20 cellular contexts compared by ENCODE assay signal in the genomic region with DNA sequence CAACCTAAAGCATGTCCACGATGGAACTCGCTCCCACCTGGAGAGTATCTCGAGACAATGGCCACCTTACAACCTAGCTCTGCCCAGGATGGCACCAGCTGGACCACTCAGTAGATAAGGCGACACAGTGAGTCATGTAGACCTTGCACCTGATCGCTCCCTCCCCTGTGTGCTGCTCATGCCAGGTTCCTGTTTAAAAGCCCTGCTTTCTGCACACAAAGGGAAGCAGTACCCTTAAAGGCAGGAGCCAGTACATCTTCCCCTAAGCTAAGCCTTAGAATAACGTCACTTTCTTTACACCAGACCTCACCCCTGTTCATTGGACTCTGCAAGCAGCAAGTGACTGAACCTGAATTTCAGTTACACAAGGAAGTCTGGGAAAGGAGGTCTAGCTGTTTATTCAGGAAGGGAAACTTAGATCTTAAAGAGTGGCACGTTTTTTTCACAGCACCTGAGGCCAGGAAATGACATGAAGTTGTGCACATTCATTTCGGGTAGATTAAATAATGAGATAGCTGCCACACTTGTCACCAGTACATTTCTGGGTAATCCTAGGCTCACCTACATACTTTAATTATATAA.
DNase-seq lines count a peak whose midpoint lies in the region; ATAC-seq, FAIRE-seq and TF ChIP-seq lines count a peak whose summit lies in the region.
"Had no signal": no experiment of that assay in that cellular context is flagged by ENCODE, and none has a peak within 500 bp of the region (broad histone marks: within the 10 kb centered on the region; RNA-seq: fewer than 3 reads in every experiment).

No MANE protein-coding gene starts in this region.

- TF ChIP-seq CTCF in bronchial epithelial cell (IDR thresholded peaks at IDR 0.05; ENCODE audit: insufficient read depth, low read length, severe bottlenecking) (no peak), type B pancreatic cell (conservative IDR thresholded peaks at IDR 0.05) (no peak)

- peaks cover 18% of the 10 kb centered on the region for H3K27me3 Mint-ChIP-seq in stimulated activated naive CD8-positive, alpha-beta T cell treated with anti-CD3 and anti-CD28 coated beads, Interleukin-15, Interleukin-2, amounts not matched to agents 100 ng/mL and 50 ng/mL, for 24 hours
- no peaks in the 10 kb centered on the region for H3K27me3 Mint-ChIP-seq in type B pancreatic cell

- no peak overlapping the region for H3K4me3 Mint-ChIP-seq in stimulated activated naive CD8-positive, alpha-beta T cell treated with anti-CD3 and anti-CD28 coated beads, Interleukin-15, Interleukin-2, amounts not matched to agents 100 ng/mL and 50 ng/mL, for 24 hours
- no peak overlapping the region for H3K4me3 Mint-ChIP-seq in type B pancreatic cell
- H3K4me3 Mint-ChIP-seq: B cell, brain had no signal

- H3K27me3 ChIP-seq in bronchial epithelial cell (ENCODE audit: control insufficient read depth, insufficient read depth, low read length): no peaks in the 10 kb centered on the region
- H3K27me3 ChIP-seq: heart left ventricle, pancreas, stomach had no signal

- no peaks in the 10 kb centered on the region for H3K36me3 ChIP-seq in bronchial epithelial cell (ENCODE audit: control insufficient read depth, insufficient read depth, low read length)
- H3K36me3 ChIP-seq: heart left ventricle, pancreas, stomach had no signal

- H3K9me3 Mint-ChIP-seq in stimulated activated naive CD8-positive, alpha-beta T cell treated with anti-CD3 and anti-CD28 coated beads, Interleukin-15, Interleukin-2, amounts not matched to agents 100 ng/mL and 50 ng/mL, for 24 hours: no peaks in the 10 kb centered on the region
- H3K9me3 Mint-ChIP-seq in type B pancreatic cell: peaks cover 7% of the 10 kb centered on the region

- ATAC-seq in stimulated activated naive CD8-positive, alpha-beta T cell treated with anti-CD3 and anti-CD28 coated beads, Interleukin-15, Interleukin-2, amounts not matched to agents 100 U/mL and 50 U/mL, for 24 hours: no peak
- ATAC-seq: HCT116, heart left ventricle had no signal

- DNase-seq in stimulated activated naive CD8-positive, alpha-beta T cell treated with anti-CD3 and anti-CD28 coated beads, Interleukin-15, Interleukin-2, amounts not matched to agents 100 U/mL and 50 U/mL, for 24 hours: no peak
- DNase-seq in NCI-H146 (lab: John Stamatoyannopoulos, UW) (peak; percentile 74), bronchial epithelial cell (ENCODE audit: low read depth) (peak; percentile 34), type B pancreatic cell (ENCODE audit: extremely low spot score, unreplicated experiment) (no peak), retina (no peak), NCI-H524 treated with DMSO at 0.1 percent for 48 hours (lab: John Stamatoyannopoulos, UW) (no peak), DMS 273 (lab: John Stamatoyannopoulos, UW; ENCODE audit: unreplicated experiment) (no peak)
- DNase-seq: activated CD8-positive, alpha-beta memory T cell treated with anti-CD3 and anti-CD28 coated beads for 24 hours; activated gamma-delta T cell treated with Interleukin-2 at 50 U/mL for 16 hours; heart left ventricle; kidney glomerular epithelial cell; NCI-H187 treated with DMSO at 0.1 percent for 48 hours; NCI-H69; pancreas; stomach had no signal

- no peaks in the 10 kb centered on the region for H3K4me1 Mint-ChIP-seq in stimulated activated naive CD8-positive, alpha-beta T cell treated with anti-CD3 and anti-CD28 coated beads, Interleukin-15, Interleukin-2, amounts not matched to agents 100 ng/mL and 50 ng/mL, for 24 hours (ENCODE audit: low read depth)
- peaks cover 31% of the 10 kb centered on the region for H3K4me1 Mint-ChIP-seq in type B pancreatic cell (ENCODE audit: unreplicated experiment)
- H3K4me1 Mint-ChIP-seq: B cell had no signal

- H3K36me3 Mint-ChIP-seq in stimulated activated naive CD8-positive, alpha-beta T cell treated with anti-CD3 and anti-CD28 coated beads, Interleukin-15, Interleukin-2, amounts not matched to agents 100 ng/mL and 50 ng/mL, for 24 hours (ENCODE audit: low read depth): no peaks in the 10 kb centered on the region
- H3K36me3 Mint-ChIP-seq in type B pancreatic cell: peaks cover 3% of the 10 kb centered on the region
- H3K36me3 Mint-ChIP-seq: brain had no signal

- FAIRE-seq in bronchial epithelial cell (lab: Jason Lieb, UNC): no peak
- FAIRE-seq: pancreas had no signal

- H3K4me3 ChIP-seq in bronchial epithelial cell (ENCODE audit: low read depth, low read length): no peak overlapping the region
- H3K4me3 ChIP-seq: heart left ventricle, pancreas, smooth muscle cell, stomach had no signal

- peak overlapping the region; percentile 1 for H3K27ac Mint-ChIP-seq in stimulated activated naive CD8-positive, alpha-beta T cell treated with anti-CD3 and anti-CD28 coated beads, Interleukin-15, Interleukin-2, amounts not matched to agents 100 ng/mL and 50 ng/mL, for 24 hours
- peak overlapping the region; percentile 67 for H3K27ac Mint-ChIP-seq in type B pancreatic cell
- H3K27ac Mint-ChIP-seq: B cell had no signal

Comparison
In these comparisons a context has a peak if more than half of its experiments do, and no peak if none do; other contexts are left out.
1. DNase-seq: peak in NCI-H146 (single experiment) and bronchial epithelial cell (single experiment); none in stimulated activated naive CD8-positive, alpha-beta T cell treated with anti-CD3 and anti-CD28 coated beads, Interleukin-15, Interleukin-2, amounts not matched to agents 100 U/mL and 50 U/mL, for 24 hours (single experiment), type B pancreatic cell (single experiment), retina (single experiment), NCI-H524 treated with DMSO at 0.1 percent for 48 hours (single experiment) and DMS 273 (single experiment).